8 cellular contexts compared by ENCODE assay signal in the genomic region with DNA sequence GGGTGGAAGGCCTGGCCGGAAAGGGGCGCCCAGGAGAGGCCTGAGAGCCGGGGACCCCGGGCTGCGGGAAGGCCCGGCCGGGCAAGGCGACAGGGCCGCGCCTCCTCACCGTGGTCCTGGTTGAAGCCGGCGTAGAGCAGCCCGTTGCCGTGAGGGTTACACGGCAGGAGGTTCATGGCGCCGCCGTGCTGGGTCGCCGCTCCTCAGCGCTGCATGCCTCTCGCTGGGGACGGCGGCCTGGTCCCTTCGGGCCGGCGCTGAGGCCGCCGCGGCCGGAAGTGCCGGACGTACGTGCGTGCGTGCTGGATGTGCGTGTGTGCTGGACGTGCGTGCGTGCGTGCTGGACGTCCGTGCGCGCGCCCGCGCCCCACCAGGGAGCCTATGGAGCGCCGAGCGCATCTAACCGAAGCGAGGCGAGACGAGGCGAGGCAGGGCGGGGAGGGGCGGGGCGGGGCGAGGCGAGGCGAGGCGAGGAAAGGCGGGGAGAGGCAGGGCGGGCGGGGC. TPM values are rescaled to one million over a fixed set of nuclear protein-coding genes. Genes with fewer than 3 reads are reported as not detected.
DNase-seq lines count a peak whose midpoint lies in the region; ATAC-seq, FAIRE-seq and TF ChIP-seq lines count a peak whose summit lies in the region.

Gene WDR45B, minus strand, starts transcription at position 280 of the 504 bp plus-strand sequence. Its CDS starts 104 bp downstream, at position 176.

- peak within 1 kb of the TSS; percentile 89 for H3K4me3 ChIP-seq in right cardiac atrium (ENCODE audit: low read length)

- DNase-seq in GM13977 (ENCODE audit: low spot score), result peak; percentile 100
- DNase-seq in NCI-H187 treated with DMSO at 0.1 percent for 48 hours (lab: John Stamatoyannopoulos, UW), result peak; percentile 29
- DNase-seq in anterior cingulate cortex (lab: John Stamatoyannopoulos, UW), result peak; percentile 56 to 97 (median 93)
- DNase-seq in right cardiac atrium, result peak; percentile 98 to 99 (median 98)
- peak; percentile 91 for DNase-seq in pulmonary artery endothelial cell (ENCODE audit: low read depth, low spot score)
- DNase-seq in urothelium cell line (ENCODE audit: low spot score), result peak; percentile 100

- H3K4me1 ChIP-seq in right cardiac atrium (ENCODE audit: control insufficient read depth, insufficient read depth, low read length), result no peaks in the 10 kb centered on the region

- FAIRE-seq in urothelium cell line (lab: Jason Lieb, UNC), result peak; percentile 99

- TF ChIP-seq CTCF in GM13977 (IDR thresholded peaks at IDR 0.05; ENCODE audit: extremely low read depth, insufficient read depth, missing control alignments), result no peak

- no peaks in the 10 kb centered on the region for H3K9me3 ChIP-seq in right cardiac atrium (ENCODE audit: control insufficient read depth, low read length)

- under 1% methylated on average over 67 of the region's 67 CpGs for WGBS in right cardiac atrium

- no peaks in the 10 kb centered on the region for H3K27me3 ChIP-seq in right cardiac atrium (ENCODE audit: control insufficient read depth, insufficient read depth)

- in situ Hi-C loops in GM13977 (cut with MboI; ENCODE audit: low pct_unique_long_range_greater_than_20kb, low sequenced_read_pairs, unreplicated experiment), result no loop called here

- ATAC-seq in HG02938 (IDR thresholded peaks at IDR 0.05; ENCODE audit: unreplicated experiment) (peak; percentile 65), right cardiac atrium (peak; percentile 96 to 97)

- intact Hi-C loops in T-helper 2 cell treated with Interferon-gamma antibody and Interleukin-4, amounts not matched to agents 100 ng/mL and 5 ng/mL, for 36 hours (cut with micrococcal nuclease), result loop anchor here (1.0 to 2.0 kb wide), 3 partner anchors 69 to 229 kb away; partner anchors contain the start of genes FN3KRP, HEXD and OGFOD3
- intact Hi-C loops in right cardiac atrium (cut with DNase I), result no loop called here

- H3K27ac ChIP-seq in right cardiac atrium (ENCODE audit: low read length), result peak within 1 kb of the TSS; percentile 80

RNA-seq across cellular contexts. Expression of gene WDR45B, which starts in this region (rescaled TPM):
- 33.1 and 34.0 TPM in 2 replicates for total RNA-seq in T-helper 2 cell treated with Interferon-gamma antibody and Interleukin-4, amounts not matched to agents 100 ng/mL and 5 ng/mL, for 36 hours
- total RNA-seq in right cardiac atrium, result 10 to 100 TPM; 43.8 to 49.2 (median 45.8) TPM
- polyA plus RNA-seq in right cardiac atrium, result 37.0 TPM
- total RNA-seq in pulmonary artery endothelial cell, result 59.4 and 79.9 TPM in 2 replicates

Comparison
In these comparisons a context has a peak if more than half of its experiments do, and no peak if none do; other contexts are left out.
1. Peak in every context shown above with its lines: DNase-seq, ATAC-seq, H3K4me3 ChIP-seq and H3K27ac ChIP-seq.
2. DNase-seq: peak in every context shown above with its lines; median percentile 100 in GM13977; 100 in urothelium cell line; 98 in right cardiac atrium; 93 in anterior cingulate cortex; 91 in pulmonary artery endothelial cell; 29 in NCI-H187 treated with DMSO at 0.1 percent for 48 hours.